11 cellular contexts compared by ENCODE assay signal in genomic region chr9:107733530-107733907, GRCh38.
DNase-seq lines count a peak whose midpoint lies in the region; ATAC-seq and TF ChIP-seq lines count a peak whose summit lies in the region.
"Had no signal": no experiment of that assay in that cellular context is flagged by ENCODE, and none has a peak within 500 bp of the region (broad histone marks: within the 10 kb centered on the region; RNA-seq: fewer than 3 reads in every experiment).

No MANE protein-coding gene starts in this region.

- H3K4me3 Mint-ChIP-seq in effector memory CD8-positive, alpha-beta T cell: no peak overlapping the region
- H3K4me3 Mint-ChIP-seq in natural killer cell treated with Interleukin-12 subunit alpha and Interleukin-12 subunit beta and Interleukin-15 and Interleukin-18, amount 100 ng/mL, for 72 hours: no peak overlapping the region
- H3K4me3 Mint-ChIP-seq in naive thymus-derived CD4-positive, alpha-beta T cell: no peak overlapping the region
- H3K4me3 Mint-ChIP-seq: activated B cell treated with CpG ODN at 0.5 μM for 24 hours had no signal

- H3K27me3 ChIP-seq in heart right ventricle: no peaks in the 10 kb centered on the region
- no peaks in the 10 kb centered on the region for H3K27me3 ChIP-seq in naive thymus-derived CD4-positive, alpha-beta T cell (ENCODE audit: control insufficient read depth in 2 of 2, insufficient read depth in 2 of 2, low read length in 2 of 2)

- H3K9me3 ChIP-seq in heart right ventricle: no peaks in the 10 kb centered on the region
- H3K9me3 ChIP-seq in naive thymus-derived CD4-positive, alpha-beta T cell (ENCODE audit: control insufficient read depth in 2 of 3, low read length in 3 of 3): no peaks in the 10 kb centered on the region

- no peaks in the 10 kb centered on the region for H3K27me3 Mint-ChIP-seq in effector memory CD8-positive, alpha-beta T cell
- peaks cover 2 to 5% of the 10 kb centered on the region in 2 donors for H3K27me3 Mint-ChIP-seq in natural killer cell treated with Interleukin-12 subunit alpha and Interleukin-12 subunit beta and Interleukin-15 and Interleukin-18, amount 100 ng/mL, for 72 hours
- peaks cover 0 to 15% (median 0%) of the 10 kb centered on the region in 5 donors for H3K27me3 Mint-ChIP-seq in naive thymus-derived CD4-positive, alpha-beta T cell

- peaks cover 0 to 2% of the 10 kb centered on the region in 2 donors for H3K9me3 Mint-ChIP-seq in effector memory CD8-positive, alpha-beta T cell
- H3K9me3 Mint-ChIP-seq in natural killer cell treated with Interleukin-12 subunit alpha and Interleukin-12 subunit beta and Interleukin-15 and Interleukin-18, amount 100 ng/mL, for 72 hours: no peaks in the 10 kb centered on the region
- H3K9me3 Mint-ChIP-seq in naive thymus-derived CD4-positive, alpha-beta T cell: peaks cover 0 to 13% (median 3%) of the 10 kb centered on the region in 11 donors
- H3K9me3 Mint-ChIP-seq: activated B cell treated with CpG ODN at 0.5 μM for 24 hours had no signal

- peak overlapping the region; percentile 63 to 95 (median 84) for H3K27ac ChIP-seq in heart right ventricle
- H3K27ac ChIP-seq in naive thymus-derived CD4-positive, alpha-beta T cell (ENCODE audit: low read depth, low read length): no peak overlapping the region

- DNase-seq in Daoy (ENCODE audit: low read depth) (peak; percentile 61), amygdala (lab: John Stamatoyannopoulos, UW) (peak in 30 of 56 donors; percentile 3 to 65 (median 23)), heart right ventricle (peak; percentile 54 to 64), renal cortical epithelial cell (ENCODE audit: low read depth) (peak; percentile 29)
- DNase-seq in effector memory CD8-positive, alpha-beta T cell: no peak
- no peak for DNase-seq in natural killer cell treated with Interleukin-12 subunit alpha and Interleukin-12 subunit beta and Interleukin-15 and Interleukin-18, amount 100 ng/mL, for 72 hours (ENCODE audit: low spot score)
- DNase-seq in naive thymus-derived CD4-positive, alpha-beta T cell: no peak
- DNase-seq: activated B cell treated with CpG ODN at 0.5 μM for 24 hours, islet precursor cell, NCI-H2171 had no signal

- no peak overlapping the region for H3K27ac Mint-ChIP-seq in effector memory CD8-positive, alpha-beta T cell
- no peak overlapping the region for H3K27ac Mint-ChIP-seq in natural killer cell treated with Interleukin-12 subunit alpha and Interleukin-12 subunit beta and Interleukin-15 and Interleukin-18, amount 100 ng/mL, for 72 hours
- H3K27ac Mint-ChIP-seq in naive thymus-derived CD4-positive, alpha-beta T cell: no peak overlapping the region
- H3K27ac Mint-ChIP-seq: activated B cell treated with CpG ODN at 0.5 μM for 24 hours had no signal

- CTCF ChIA-PET in naive thymus-derived CD4-positive, alpha-beta T cell (lab: Charles Lee): no interaction called here

- POLR2A ChIA-PET in naive thymus-derived CD4-positive, alpha-beta T cell (lab: Charles Lee): no interaction called here

- no peaks in the 10 kb centered on the region for H3K36me3 Mint-ChIP-seq in effector memory CD8-positive, alpha-beta T cell (ENCODE audit: insufficient read depth)
- H3K36me3 Mint-ChIP-seq in natural killer cell treated with Interleukin-12 subunit alpha and Interleukin-12 subunit beta and Interleukin-15 and Interleukin-18, amount 100 ng/mL, for 72 hours: no peaks in the 10 kb centered on the region
- H3K36me3 Mint-ChIP-seq in naive thymus-derived CD4-positive, alpha-beta T cell: no peaks in the 10 kb centered on the region

- peak; percentile 70 to 93 (median 84) for ATAC-seq in heart right ventricle
- ATAC-seq in effector memory CD8-positive, alpha-beta T cell (replicated peaks): no peak
- ATAC-seq in natural killer cell treated with Interleukin-12 subunit alpha and Interleukin-12 subunit beta and Interleukin-15 and Interleukin-18, amount 100 ng/mL, for 72 hours: no peak
- no peak for ATAC-seq in HG03175 (IDR thresholded peaks at IDR 0.05; ENCODE audit: unreplicated experiment)
- ATAC-seq in naive thymus-derived CD4-positive, alpha-beta T cell: no peak

- peak overlapping the region in 7 of 10 donors; percentile 0 to 38 (median 28) for H3K4me3 ChIP-seq in heart right ventricle
- no peak overlapping the region for H3K4me3 ChIP-seq in naive thymus-derived CD4-positive, alpha-beta T cell (ENCODE audit: low read length)

- intact Hi-C loops in heart right ventricle (cut with DNase I): loop anchor here in 4 of 10 donors (5.0 to 10.0 kb wide), 4 partner anchors 89 to 411 kb away; partner anchors contain the start of gene KLF4 (in 3 of the 4)
- intact Hi-C loops in naive thymus-derived CD4-positive, alpha-beta T cell (cut with micrococcal nuclease): no loop called here

- H3K4me1 ChIP-seq in heart right ventricle: peaks cover 3 to 48% (median 34%) of the 10 kb centered on the region in 9 donors
- no peaks in the 10 kb centered on the region for H3K4me1 ChIP-seq in naive thymus-derived CD4-positive, alpha-beta T cell (ENCODE audit: control insufficient read depth in 2 of 2, insufficient read depth in 2 of 2, low read length in 2 of 2)

- H3K36me3 ChIP-seq in heart right ventricle: no peaks in the 10 kb centered on the region
- H3K36me3 ChIP-seq in naive thymus-derived CD4-positive, alpha-beta T cell (ENCODE audit: control insufficient read depth in 2 of 3, insufficient read depth in 3 of 3, low read length in 3 of 3): no peaks in the 10 kb centered on the region

- no peaks in the 10 kb centered on the region for H3K4me1 Mint-ChIP-seq in effector memory CD8-positive, alpha-beta T cell (ENCODE audit: low read depth in 2 of 2)
- H3K4me1 Mint-ChIP-seq in natural killer cell treated with Interleukin-12 subunit alpha and Interleukin-12 subunit beta and Interleukin-15 and Interleukin-18, amount 100 ng/mL, for 72 hours (ENCODE audit: low read depth in 2 of 2): no peaks in the 10 kb centered on the region
- H3K4me1 Mint-ChIP-seq in naive thymus-derived CD4-positive, alpha-beta T cell: peaks cover 0 to 3% (median 0%) of the 10 kb centered on the region in 7 donors
- H3K4me1 Mint-ChIP-seq: activated B cell treated with CpG ODN at 0.5 μM for 24 hours had no signal

- TF ChIP-seq CTCF in heart right ventricle (IDR thresholded peaks at IDR 0.05): no peak

- WGBS in heart right ventricle, 2 donors: 22 to 29% methylated on average over 5 of the region's 5 CpGs

Comparison
In these comparisons a context has a peak if more than half of its experiments do, and no peak if none do; other contexts are left out.
1. DNase-seq: peak in Daoy (single experiment), amygdala (30 of 56), heart right ventricle (2 of 2) and renal cortical epithelial cell (single experiment); none in effector memory CD8-positive, alpha-beta T cell (0 of 3), natural killer cell treated with Interleukin-12 subunit alpha and Interleukin-12 subunit beta and Interleukin-15 and Interleukin-18, amount 100 ng/mL, for 72 hours (single experiment) and naive thymus-derived CD4-positive, alpha-beta T cell (0 of 9).
2. ATAC-seq: peak in heart right ventricle (8 of 8); none in effector memory CD8-positive, alpha-beta T cell (single experiment), natural killer cell treated with Interleukin-12 subunit alpha and Interleukin-12 subunit beta and Interleukin-15 and Interleukin-18, amount 100 ng/mL, for 72 hours (0 of 2), HG03175 (single experiment) and naive thymus-derived CD4-positive, alpha-beta T cell (single experiment).